Comparison of ENCODE assay signal across 21 cellular contexts in genomic region chr11:123562829-123563228, GRCh38.
"Had no signal": no experiment of that assay in that cellular context is flagged by ENCODE, and none has a peak within 500 bp of the region (broad histone marks: within the 10 kb centered on the region; RNA-seq: fewer than 3 reads in every experiment).

No MANE protein-coding gene starts in this region.

- ATAC-seq: activated CD8-positive, alpha-beta memory T cell treated with anti-CD3 and anti-CD28 coated beads, Interleukin-2, amount 10 ng/mL, durations not matched to agents 7 days and 5 days; activated CD8-positive, alpha-beta T cell treated with anti-CD3 and anti-CD28 coated beads for 36 hours; body of pancreas had no signal

- H3K27ac ChIP-seq: body of pancreas, colonic mucosa, esophagus muscularis mucosa, thoracic aorta, upper lobe of left lung had no signal

- DNase-seq: activated CD4-positive, alpha-beta T cell treated with anti-CD3 and anti-CD28 coated beads, Interleukin-2, amount 10 ng/mL, durations not matched to agents 7 days and 5 days; activated CD4-positive, CD25-positive, alpha-beta regulatory T cell treated with anti-CD3 and anti-CD28 coated beads, Interleukin-2, amount 50 U/mL, for 72 hours; activated CD8-positive, alpha-beta memory T cell treated with anti-CD3 and anti-CD28 coated beads, Interleukin-2, amount 10 ng/mL, durations not matched to agents 7 days and 5 days; activated CD8-positive, alpha-beta T cell treated with anti-CD3 and anti-CD28 coated beads for 36 hours; activated effector memory CD4-positive, alpha-beta T cell treated with anti-CD3 and anti-CD28 coated beads, Interleukin-2, amount 50 U/mL, for 16 hours; activated naive CD4-positive, alpha-beta T cell treated with anti-CD3 and anti-CD28 coated beads, Interleukin-2, amount 10 ng/mL, durations not matched to agents 7 days and 5 days; activated T-cell treated with anti-CD3 and anti-CD28 coated beads for 4 hours; central memory CD4-positive, alpha-beta T cell; colonic mucosa; hippocampal formation; kidney glomerular epithelial cell; midbrain; occipital lobe; stimulated activated CD4-positive, alpha-beta T cell treated with anti-CD3 and anti-CD28 coated beads, Interleukin-2, amount 100 ng/mL, for 48 hours; stimulated activated CD8-positive, alpha-beta memory T cell treated with anti-CD3 and anti-CD28 coated beads, Interleukin-4, amount 100 ng/mL, for 48 hours; stimulated activated naive CD4-positive, alpha-beta T cell; upper lobe of left lung had no signal

- H3K9me3 Mint-ChIP-seq: activated CD4-positive, alpha-beta T cell treated with anti-CD3 and anti-CD28 coated beads, Interleukin-2, amount 10 ng/mL, durations not matched to agents 7 days and 5 days; activated CD8-positive, alpha-beta T cell treated with anti-CD3 and anti-CD28 coated beads for 36 hours; activated naive CD4-positive, alpha-beta T cell treated with anti-CD3 and anti-CD28 coated beads, Interleukin-2, amount 10 ng/mL, durations not matched to agents 7 days and 5 days; T-helper 1 cell treated with Interleukin-12 subunit alpha and Interleukin-12 subunit beta and Interleukin-4 antibody, amounts not matched to agents 30 μg/mL and 1 μg/mL, for 36 hours had no signal

- H3K27me3 Mint-ChIP-seq: activated CD4-positive, alpha-beta T cell treated with anti-CD3 and anti-CD28 coated beads, Interleukin-2, amount 10 ng/mL, durations not matched to agents 7 days and 5 days; activated CD8-positive, alpha-beta memory T cell treated with anti-CD3 and anti-CD28 coated beads, Interleukin-2, amount 10 ng/mL, durations not matched to agents 7 days and 5 days had no signal

- H3K27ac Mint-ChIP-seq: activated CD4-positive, alpha-beta T cell treated with anti-CD3 and anti-CD28 coated beads, Interleukin-2, amount 10 ng/mL, durations not matched to agents 7 days and 5 days; activated CD8-positive, alpha-beta memory T cell treated with anti-CD3 and anti-CD28 coated beads, Interleukin-2, amount 10 ng/mL, durations not matched to agents 7 days and 5 days; activated CD8-positive, alpha-beta T cell treated with anti-CD3 and anti-CD28 coated beads for 36 hours; T-helper 1 cell treated with Interleukin-12 subunit alpha and Interleukin-12 subunit beta and Interleukin-4 antibody, amounts not matched to agents 30 μg/mL and 1 μg/mL, for 36 hours had no signal

- H3K4me3 Mint-ChIP-seq: activated CD4-positive, alpha-beta T cell treated with anti-CD3 and anti-CD28 coated beads, Interleukin-2, amount 10 ng/mL, durations not matched to agents 7 days and 5 days; activated CD8-positive, alpha-beta memory T cell treated with anti-CD3 and anti-CD28 coated beads, Interleukin-2, amount 10 ng/mL, durations not matched to agents 7 days and 5 days; activated CD8-positive, alpha-beta T cell treated with anti-CD3 and anti-CD28 coated beads for 36 hours; activated naive CD4-positive, alpha-beta T cell treated with anti-CD3 and anti-CD28 coated beads, Interleukin-2, amount 10 ng/mL, durations not matched to agents 7 days and 5 days; T-helper 1 cell treated with Interleukin-12 subunit alpha and Interleukin-12 subunit beta and Interleukin-4 antibody, amounts not matched to agents 30 μg/mL and 1 μg/mL, for 36 hours had no signal
